In the genomic region with DNA sequence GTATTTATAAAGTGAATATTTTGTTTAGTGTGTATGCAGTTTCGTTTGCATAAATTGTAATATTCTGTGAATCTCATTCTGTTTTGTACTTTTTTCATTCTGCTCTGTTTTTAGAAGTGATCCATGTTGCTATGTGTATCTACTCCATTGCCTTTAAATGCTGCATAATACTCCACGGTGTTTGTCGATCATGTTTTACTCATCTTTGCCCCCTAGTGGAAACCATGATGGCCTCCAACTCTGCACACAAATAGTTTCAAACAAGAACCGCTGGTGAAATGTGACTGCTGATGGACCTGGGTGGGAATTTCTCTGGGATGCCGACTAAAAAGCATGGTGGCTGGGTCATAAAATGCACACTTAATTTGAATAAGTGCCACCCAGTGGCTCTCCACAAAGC, we compare ENCODE assay signal across 10 cellular contexts. TPM values are rescaled to one million over a fixed set of nuclear protein-coding genes. Genes with fewer than 3 reads are reported as not detected.
A peak's percentile ranks its signal among the peaks of the same experiment; 100 is the strongest.
DNase-seq lines count a peak whose midpoint lies in the region; ATAC-seq, FAIRE-seq and TF ChIP-seq lines count a peak whose summit lies in the region.
"Had no signal": no experiment of that assay in that cellular context is flagged by ENCODE, and none has a peak within 500 bp of the region (broad histone marks: within the 10 kb centered on the region; RNA-seq: fewer than 3 reads in every experiment).

No MANE protein-coding gene starts in this region.

- no peak overlapping the region for H2AFZ ChIP-seq in endothelial cell of umbilical vein (ENCODE audit: low read depth, low read length)

- dilution Hi-C loops in endothelial cell of umbilical vein (cut with MboI; ENCODE audit: extremely low pct_ligation_motif_present, low sequenced_read_pairs): no loop called here

- intact Hi-C loops in endothelial cell of umbilical vein (cut with micrococcal nuclease): loop anchor here (1.0 kb wide), 1 partner anchor 68 kb away; no protein-coding TSS in a partner anchor
- intact Hi-C loops in ascending aorta (cut with DNase I): no loop called here

- CTCF ChIA-PET in endothelial cell of umbilical vein (lab: Charles Lee): no interaction called here

- no peaks in the 10 kb centered on the region for H3K27me3 ChIP-seq in endothelial cell of umbilical vein (ENCODE audit: control insufficient read depth in 2 of 2, insufficient read depth in 2 of 2, low read length in 2 of 2)
- no peaks in the 10 kb centered on the region for H3K27me3 ChIP-seq in ascending aorta
- H3K27me3 ChIP-seq: colonic mucosa had no signal

- FAIRE-seq in A204.1 (lab: Jason Lieb, UNC) (peak; percentile 44), endothelial cell of umbilical vein (lab: Jason Lieb, UNC) (no peak)

- H3K79me2 ChIP-seq in endothelial cell of umbilical vein (ENCODE audit: control insufficient read depth, insufficient read depth, low read length): no peaks in the 10 kb centered on the region

- no peak overlapping the region for H3K4me3 ChIP-seq in GM12865 (ENCODE audit: low read depth, low read length)
- no peak overlapping the region for H3K4me3 ChIP-seq in endothelial cell of umbilical vein (replicated peaks in 1 of 3; ENCODE audit: insufficient read depth in 1 of 3, low read depth in 1 of 3, low read length in 3 of 3)
- H3K4me3 ChIP-seq in ascending aorta: no peak overlapping the region
- H3K4me3 ChIP-seq: colonic mucosa, skin epidermis had no signal

- no peak for ATAC-seq in GM21360 (IDR thresholded peaks at IDR 0.05; ENCODE audit: unreplicated experiment)
- no peak for ATAC-seq in GM19324 (IDR thresholded peaks at IDR 0.05; ENCODE audit: low FRiP score, unreplicated experiment)

- H3K36me3 ChIP-seq in endothelial cell of umbilical vein (ENCODE audit: control insufficient read depth in 2 of 2, extremely low read depth in 1 of 2, insufficient read depth in 2 of 2, low read length in 2 of 2): no peaks in the 10 kb centered on the region
- H3K36me3 ChIP-seq in ascending aorta: no peaks in the 10 kb centered on the region
- H3K36me3 ChIP-seq: colonic mucosa had no signal

- no peaks in the 10 kb centered on the region for H3K4me1 ChIP-seq in endothelial cell of umbilical vein (ENCODE audit: control insufficient read depth, extremely low read depth, insufficient read depth, low read length)
- H3K4me1 ChIP-seq in ascending aorta: no peaks in the 10 kb centered on the region
- H3K4me1 ChIP-seq: colonic mucosa had no signal

- DNase-seq in GM12865 (ENCODE audit: low read depth) (peak; percentile 20), NCI-H748 treated with DMSO at 0.1 percent for 48 hours (lab: John Stamatoyannopoulos, UW) (peak; percentile 17), endothelial cell of umbilical vein (ENCODE audit: low read depth, low spot score) (peak; percentile 27), superior temporal gyrus (ENCODE audit: extremely low spot score) (no peak), ascending aorta (ENCODE audit: low spot score in 2 of 2) (no peak)
- DNase-seq: colonic mucosa had no signal

- POLR2A ChIA-PET in endothelial cell of umbilical vein (lab: Charles Lee): no interaction called here

- H3K9ac ChIP-seq in endothelial cell of umbilical vein (replicated peaks; ENCODE audit: extremely low read depth, insufficient read depth, low read length): no peak overlapping the region

- H3K4me2 ChIP-seq in endothelial cell of umbilical vein (ENCODE audit: insufficient read depth, low read length): no peak overlapping the region

- no peaks in the 10 kb centered on the region for H3K9me1 ChIP-seq in endothelial cell of umbilical vein (replicated peaks; ENCODE audit: control insufficient read depth, extremely low read depth, insufficient read depth, low read length)

- no peaks in the 10 kb centered on the region for H4K20me1 ChIP-seq in endothelial cell of umbilical vein (replicated peaks; ENCODE audit: control insufficient read depth, extremely low read depth, insufficient read depth, low read length)

- BruUV-seq in endothelial cell of umbilical vein (replicated peaks; lab: Mats Ljungman, UMichigan): no TSS peak

- TF ChIP-seq POLR2A in endothelial cell of umbilical vein (IDR thresholded peaks at IDR 0.05; ENCODE audit: low read depth, low read length): no peak

- no peaks in the 10 kb centered on the region for H3K9me3 ChIP-seq in endothelial cell of umbilical vein (replicated peaks; ENCODE audit: control insufficient read depth, insufficient read depth, low read length)
- no peaks in the 10 kb centered on the region for H3K9me3 ChIP-seq in ascending aorta
- H3K9me3 ChIP-seq: colonic mucosa had no signal

- TF ChIP-seq CTCF in GM12865 (IDR thresholded peaks at IDR 0.05; ENCODE audit: insufficient read depth, low read depth, low read length, missing control alignments): peak; percentile 24
- peak; percentile 30 to 38 for TF ChIP-seq CTCF in endothelial cell of umbilical vein (IDR thresholded peaks at IDR 0.05; ENCODE audit: extremely low read depth in 1 of 2, insufficient read depth in 1 of 2, low read depth in 1 of 2, low read length in 2 of 2)
- peak in 1 of 3 experiments; percentile 12 for TF ChIP-seq CTCF in ascending aorta (IDR thresholded peaks at IDR 0.05)

- H3K27ac ChIP-seq in endothelial cell of umbilical vein (ENCODE audit: insufficient read depth, low read depth, low read length) (no peak overlapping the region), ascending aorta (no peak overlapping the region)
- H3K27ac ChIP-seq: colonic mucosa, skin epidermis had no signal

TF ChIP-seq in endothelial cell of umbilical vein, 7 proteins besides CTCF, POLR2A, EP300 and RAD21:
- TF ChIP-seq, protein P1, sequence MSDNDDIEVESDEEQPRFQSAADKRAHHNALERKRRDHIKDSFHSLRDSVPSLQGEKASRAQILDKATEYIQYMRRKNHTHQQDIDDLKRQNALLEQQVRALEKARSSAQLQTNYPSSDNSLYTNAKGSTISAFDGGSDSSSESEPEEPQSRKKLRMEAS (IDR thresholded peaks at IDR 0.05; ENCODE audit: insufficient read depth, insufficient read length): no peak
- no peak for TF ChIP-seq MYC (IDR thresholded peaks at IDR 0.05; ENCODE audit: low read depth, low read length)
- no peak for TF ChIP-seq GATA2 (IDR thresholded peaks at IDR 0.05; ENCODE audit: insufficient read depth, insufficient read length, low read depth, low read length)
- TF ChIP-seq FOS (IDR thresholded peaks at IDR 0.05; ENCODE audit: borderline replicate concordance, insufficient read depth, low read length): no peak
- TF ChIP-seq EZH2 (IDR thresholded peaks at IDR 0.05; ENCODE audit: borderline replicate concordance, low read depth, low read length, severe bottlenecking): no peak
- TF ChIP-seq POLR2AphosphoS5 (IDR thresholded peaks at IDR 0.05; ENCODE audit: insufficient read depth, low read depth, low read length): no peak

RNA-seq across cellular contexts. Expression of a gene that starts 32.0 kb away (rescaled TPM):
- total RNA-seq in endothelial cell of umbilical vein: not detected in 2 replicates
- not detected in 2 replicates for polyA plus RNA-seq in endothelial cell of umbilical vein
- polyA plus RNA-seq in endothelial cell of umbilical vein (2011; cell fraction: cytosol; rRNA removed): not detected in 2 replicates
- polyA plus RNA-seq in endothelial cell of umbilical vein (2011; cell fraction: nucleus; rRNA removed): not detected in 2 replicates
- polyA plus RNA-seq in endothelial cell of umbilical vein (2012): not detected in 2 replicates
- polyA minus RNA-seq in endothelial cell of umbilical vein: not detected in 2 replicates
- not detected for polyA minus RNA-seq in endothelial cell of umbilical vein (2011; cell fraction: cytosol; rRNA and poly(A)+ RNA removed)
- polyA minus RNA-seq in endothelial cell of umbilical vein (2011; cell fraction: nucleus; rRNA and poly(A)+ RNA removed): not detected in 2 replicates
- not detected for total RNA-seq in ascending aorta
- total RNA-seq: colonic mucosa had no signal

Comparison
In these comparisons a context has a peak if more than half of its experiments do, and no peak if none do; other contexts are left out.
1. DNase-seq: peak in GM12865 (single experiment), NCI-H748 treated with DMSO at 0.1 percent for 48 hours (single experiment) and endothelial cell of umbilical vein (single experiment); none in superior temporal gyrus (single experiment) and ascending aorta (0 of 2).